8 cellular contexts compared by ENCODE assay signal in genomic region chr16:25051446-25052160, GRCh38. TPM values are rescaled to one million over a fixed set of nuclear protein-coding genes. Genes with fewer than 3 reads are reported as not detected.
DNase-seq lines count a peak whose midpoint lies in the region; ATAC-seq and TF ChIP-seq lines count a peak whose summit lies in the region.

No MANE protein-coding gene starts in this region.

- H3K4me3 ChIP-seq in CD8-positive, alpha-beta memory T cell (ENCODE audit: low read length): peak overlapping the region; percentile 32
- peak overlapping the region; percentile 41 for H3K4me3 ChIP-seq in endocrine pancreas (ENCODE audit: control insufficient read depth, insufficient read depth, low read length)
- H3K4me3 ChIP-seq in neural cell (ENCODE audit: low read length): peak overlapping the region; percentile 41

- H3K36me3 ChIP-seq in CD8-positive, alpha-beta memory T cell (ENCODE audit: insufficient read depth, low read length): no peaks in the 10 kb centered on the region
- H3K36me3 ChIP-seq in endocrine pancreas (ENCODE audit: control insufficient read depth, insufficient read depth, low read length) (no peaks in the 10 kb centered on the region), neural cell (ENCODE audit: insufficient read depth, low read length) (no peaks in the 10 kb centered on the region)

- H3K36me3 Mint-ChIP-seq in CD8-positive, alpha-beta memory T cell: peaks cover 0 to 6% (median 0%) of the 10 kb centered on the region in 3 donors

- H3K4me1 ChIP-seq in CD8-positive, alpha-beta memory T cell (ENCODE audit: insufficient read depth, low read length): peaks cover 39% of the 10 kb centered on the region
- H3K4me1 ChIP-seq in endocrine pancreas (ENCODE audit: control insufficient read depth, insufficient read depth, low read length): peaks cover 19% of the 10 kb centered on the region

- H3K79me2 ChIP-seq in neural cell (replicated peaks; ENCODE audit: insufficient read depth, low read length): no peaks in the 10 kb centered on the region

- no peaks in the 10 kb centered on the region for H3K9me3 Mint-ChIP-seq in CD8-positive, alpha-beta memory T cell

- no peak for TF ChIP-seq CTCF in neural cell (IDR thresholded peaks at IDR 0.05; ENCODE audit: poor library complexity, severe bottlenecking)

- TF ChIP-seq EP300 in neural cell (conservative IDR thresholded peaks at IDR 0.05; ENCODE audit: poor library complexity, severe bottlenecking): no peak

- H3K9ac ChIP-seq in endocrine pancreas (ENCODE audit: control insufficient read depth, insufficient read depth, low read length) (no peak overlapping the region), neural cell (ENCODE audit: low read length) (peak overlapping the region; percentile 27)

- H3K9me3 ChIP-seq in CD8-positive, alpha-beta memory T cell (ENCODE audit: low read length): no peaks in the 10 kb centered on the region
- H3K9me3 ChIP-seq in endocrine pancreas (ENCODE audit: control insufficient read depth, low read length) (no peaks in the 10 kb centered on the region), neural cell (ENCODE audit: low read length) (no peaks in the 10 kb centered on the region)

- H3K27me3 Mint-ChIP-seq in CD8-positive, alpha-beta memory T cell: no peaks in the 10 kb centered on the region

- H3K27me3 ChIP-seq in CD8-positive, alpha-beta memory T cell (ENCODE audit: insufficient read depth, low read length, poor library complexity, severe bottlenecking): no peaks in the 10 kb centered on the region
- no peaks in the 10 kb centered on the region for H3K27me3 ChIP-seq in endocrine pancreas (ENCODE audit: control insufficient read depth, insufficient read depth, low read length)
- H3K27me3 ChIP-seq in neural cell (ENCODE audit: insufficient read depth, low read depth, low read length): no peaks in the 10 kb centered on the region

- peak overlapping the region; percentile 62 to 99 (median 76) for H3K27ac Mint-ChIP-seq in CD8-positive, alpha-beta memory T cell

- H3K27ac ChIP-seq in CD8-positive, alpha-beta memory T cell (ENCODE audit: low read depth, low read length): no peak overlapping the region
- peak overlapping the region; percentile 73 for H3K27ac ChIP-seq in neural cell (ENCODE audit: low read length)

- H3F3A ChIP-seq in neural cell (ENCODE audit: insufficient read depth, low read length, poor library complexity, severe bottlenecking): no peaks in the 10 kb centered on the region

- no peak for TF ChIP-seq RAD21 in neural cell (conservative IDR thresholded peaks at IDR 0.05)

- no peak for DNase-seq in CD8-positive, alpha-beta memory T cell
- DNase-seq in OCI-M1 (lab: John Stamatoyannopoulos, UW) (peak; percentile 35), DMS153 treated with DMSO at 0.1 percent for 48 hours (lab: John Stamatoyannopoulos, UW; ENCODE audit: unreplicated experiment) (no peak)

- ATAC-seq in GM19452 (IDR thresholded peaks at IDR 0.05; ENCODE audit: unreplicated experiment) (no peak), GM21529 (IDR thresholded peaks at IDR 0.05; ENCODE audit: unreplicated experiment) (no peak), HG02588 (IDR thresholded peaks at IDR 0.05; ENCODE audit: unreplicated experiment) (no peak)

- POLR2A ChIA-PET in CD8-positive, alpha-beta memory T cell (lab: Charles Lee): interaction anchor here (0.9 to 3.2 kb wide), 4 partner anchors 15 to 60 kb away, joined by 3 to 23 read pairs (median 6); partner anchors contain the start of gene ARHGAP17

- no peak overlapping the region for H3K4me2 ChIP-seq in neural cell (ENCODE audit: low read length)

- CTCF ChIA-PET in CD8-positive, alpha-beta memory T cell (lab: Charles Lee): interaction anchor here (0.7 to 6.6 kb wide), 9 partner anchors 10 to 174 kb away, joined by 3 to 62 read pairs (median 4); partner anchors contain the start of genes ARHGAP17 and LCMT1

- H4K20me1 ChIP-seq in neural cell (ENCODE audit: insufficient read depth): no peaks in the 10 kb centered on the region

- H2AFZ ChIP-seq in neural cell (ENCODE audit: low read depth, low read length): no peak overlapping the region

- peak overlapping the region; percentile 35 to 84 (median 64) for H3K4me3 Mint-ChIP-seq in CD8-positive, alpha-beta memory T cell

- H3K9me2 ChIP-seq in neural cell (ENCODE audit: insufficient read depth, low read length): no peaks in the 10 kb centered on the region

- H3K4me1 Mint-ChIP-seq in CD8-positive, alpha-beta memory T cell: peaks cover 37 to 52% (median 51%) of the 10 kb centered on the region in 3 donors

TF ChIP-seq in neural cell, 6 proteins besides CTCF, POLR2A, EP300 and RAD21:
- no peak for TF ChIP-seq POLR2AphosphoS5 (IDR thresholded peaks at IDR 0.05)
- no peak for TF ChIP-seq MXI1 (conservative IDR thresholded peaks at IDR 0.05; ENCODE audit: poor library complexity, severe bottlenecking)
- TF ChIP-seq TAF1 (IDR thresholded peaks at IDR 0.05; ENCODE audit: low read depth): no peak
- no peak for TF ChIP-seq SMC3 (conservative IDR thresholded peaks at IDR 0.05; ENCODE audit: poor library complexity)
- no peak for TF ChIP-seq REST (IDR thresholded peaks at IDR 0.05; ENCODE audit: borderline replicate concordance)
- TF ChIP-seq EZH2 (IDR thresholded peaks at IDR 0.05; ENCODE audit: borderline replicate concordance, insufficient read depth, low read length, poor library complexity, severe bottlenecking): no peak

RNA-seq across cellular contexts. Expression of gene ARHGAP17, which starts 36.4 kb away (rescaled TPM):
- 10 to 100 TPM; 52.6 to 58.5 TPM for total RNA-seq in CD8-positive, alpha-beta memory T cell
- 41.7 TPM for polyA plus RNA-seq in CD8-positive, alpha-beta memory T cell
- polyA plus RNA-seq in neural cell: 16.6 and 24.1 TPM in 2 replicates
- 28.0 and 36.3 TPM in 2 replicates for polyA minus RNA-seq in neural cell

RNA-seq across cellular contexts. Expression of gene LCMT1, which starts 59.9 kb away (rescaled TPM):
- total RNA-seq in CD8-positive, alpha-beta memory T cell: 10 to 100 TPM; 43.6 to 43.8 TPM
- polyA plus RNA-seq in CD8-positive, alpha-beta memory T cell: 54.3 TPM
- polyA plus RNA-seq in neural cell: 45.5 and 62.1 TPM in 2 replicates
- polyA minus RNA-seq in neural cell: 44.6 and 48.4 TPM in 2 replicates
